ENCODE assay signal across 9 cellular contexts in genomic region chr7:134900430-134900876, GRCh38.
DNase-seq lines count a peak whose midpoint lies in the region; ATAC-seq and TF ChIP-seq lines count a peak whose summit lies in the region.
"Had no signal": no experiment of that assay in that cellular context is flagged by ENCODE, and none has a peak within 500 bp of the region (broad histone marks: within the 10 kb centered on the region; RNA-seq: fewer than 3 reads in every experiment).

No MANE protein-coding gene starts in this region.

- peaks cover 54% of the 10 kb centered on the region for H3K4me1 ChIP-seq in BLaER1

- H3K36me3 Mint-ChIP-seq in brain = peaks cover 55% of the 10 kb centered on the region

- H3K9me3 Mint-ChIP-seq in brain = peaks cover 8 to 13% (median 12%) of the 10 kb centered on the region in 5 experiments

- H3K27ac ChIP-seq in BLaER1 (0 out of 2 replicates have a peak overlapping the region, but pooled peaks have one; percentile 24), WERI-Rb-1 (no peak overlapping the region)

- H3K9ac ChIP-seq in BLaER1 = no peak overlapping the region

- H3K4me3 Mint-ChIP-seq in brain = peak overlapping the region in 2 of 5 experiments; percentile 27 to 35

- H3K9me3 ChIP-seq in BLaER1 (peaks cover 30% of the 10 kb centered on the region), WERI-Rb-1 (ENCODE audit: severe bottlenecking) (peaks cover 11% of the 10 kb centered on the region)
- H3K9me3 ChIP-seq: Peyer's patch had no signal

- TF ChIP-seq CTCF in brain (conservative IDR thresholded peaks at IDR 0.05) (no peak), WERI-Rb-1 (IDR thresholded peaks at IDR 0.05; ENCODE audit: low read depth, low read length) (no peak)

- H3K27me3 Mint-ChIP-seq in brain = no peaks in the 10 kb centered on the region

- H3K27ac Mint-ChIP-seq in brain = peak overlapping the region in 4 of 5 experiments; percentile 31 to 81 (median 56)

- H3K4me1 Mint-ChIP-seq in brain = peaks cover 39% of the 10 kb centered on the region

- peaks cover 95% of the 10 kb centered on the region for H3K36me3 ChIP-seq in BLaER1
- H3K36me3 ChIP-seq in WERI-Rb-1 = no peaks in the 10 kb centered on the region
- H3K36me3 ChIP-seq: Peyer's patch had no signal

- H3K4me3 ChIP-seq in BLaER1 (no peak overlapping the region), WERI-Rb-1 (ENCODE audit: low read depth, low read length) (no peak overlapping the region)
- H3K4me3 ChIP-seq: Peyer's patch had no signal

- H3K27me3 ChIP-seq in BLaER1 (no peaks in the 10 kb centered on the region), WERI-Rb-1 (ENCODE audit: insufficient read depth, low read depth, severe bottlenecking) (no peaks in the 10 kb centered on the region)
- H3K27me3 ChIP-seq: Peyer's patch had no signal

- peak; percentile 90 for ATAC-seq in GM19452 (IDR thresholded peaks at IDR 0.05; ENCODE audit: unreplicated experiment)
- ATAC-seq in HG03045 (IDR thresholded peaks at IDR 0.05; ENCODE audit: unreplicated experiment) = peak; percentile 78
- ATAC-seq in stimulated activated naive CD8-positive, alpha-beta T cell treated with anti-CD3 and anti-CD28 coated beads, Interleukin-15, Interleukin-2, amounts not matched to agents 100 U/mL and 50 U/mL, for 24 hours = no peak

- DNase-seq in NCI-H2171 (lab: John Stamatoyannopoulos, UW) (no peak), medulla oblongata (ENCODE audit: extremely low spot score) (no peak), WERI-Rb-1 (no peak)
- DNase-seq in stimulated activated naive CD8-positive, alpha-beta T cell treated with anti-CD3 and anti-CD28 coated beads, Interleukin-15, Interleukin-2, amounts not matched to agents 100 U/mL and 50 U/mL, for 24 hours = no peak
- DNase-seq: Peyer's patch had no signal

- H4K20me1 ChIP-seq in BLaER1 = peaks cover 78% of the 10 kb centered on the region

- peak overlapping the region; percentile 28 for H3K4me2 ChIP-seq in BLaER1
